ENCODE assay signal across 8 cellular contexts in genomic region chr4:88283661-88284377, GRCh38. TPM values are rescaled to one million over a fixed set of nuclear protein-coding genes. Genes with fewer than 3 reads are reported as not detected.
A peak's percentile ranks its signal among the peaks of the same experiment; 100 is the strongest.
DNase-seq lines count a peak whose midpoint lies in the region; ATAC-seq and TF ChIP-seq lines count a peak whose summit lies in the region.

No MANE protein-coding gene starts in this region.

- H3K4me3 ChIP-seq in OCI-LY3 (ENCODE audit: low read length): peak overlapping the region; percentile 88
- H3K4me3 ChIP-seq in epithelial cell of proximal tubule (ENCODE audit: low read depth, low read length): peak overlapping the region; percentile 59

- H3K27me3 ChIP-seq in OCI-LY3 (ENCODE audit: low read depth, low read length): no peaks in the 10 kb centered on the region

- H3K9ac ChIP-seq in OCI-LY3 (ENCODE audit: low read length): peak overlapping the region; percentile 83

- peak; percentile 16 for ATAC-seq in HG03064 (IDR thresholded peaks at IDR 0.05; ENCODE audit: low read depth, unreplicated experiment)

- no peaks in the 10 kb centered on the region for H4K20me1 ChIP-seq in OCI-LY3 (ENCODE audit: insufficient read depth, low read length)

- H2AFZ ChIP-seq in OCI-LY3 (ENCODE audit: low read depth, low read length): peak overlapping the region; percentile 88

- H3K27ac ChIP-seq in OCI-LY3 (ENCODE audit: low read length): peak overlapping the region; percentile 90

- peak overlapping the region; percentile 92 for H3K4me2 ChIP-seq in OCI-LY3 (ENCODE audit: low read length)

- peaks cover 47% of the 10 kb centered on the region for H3K79me2 ChIP-seq in OCI-LY3 (ENCODE audit: low read length)

- peaks cover 3% of the 10 kb centered on the region for H3K36me3 ChIP-seq in OCI-LY3 (replicated peaks; ENCODE audit: low read depth, low read length)

- DNase-seq in NCI-H524 (lab: John Stamatoyannopoulos, UW): peak; percentile 14 to 37
- DNase-seq in NCI-H524 treated with DMSO at 0.1 percent for 48 hours (lab: John Stamatoyannopoulos, UW): no peak
- DNase-seq in activated T-cell treated with anti-CD3 and anti-CD28 coated beads for 48 hours (ENCODE audit: low read depth): peak; percentile 60
- DNase-seq in epithelial cell of proximal tubule (ENCODE audit: low read depth): no peak
- DNase-seq in mucosa of gallbladder (ENCODE audit: low spot score): peak; percentile 56
- DNase-seq in stimulated activated CD8-positive, alpha-beta memory T cell treated with anti-CD3 and anti-CD28 coated beads, Interleukin-4, amount 100 ng/mL, for 4 hours (ENCODE audit: low read depth in 2 of 2, low spot score in 1 of 2): peak; percentile 24 to 41

- TF ChIP-seq CTCF in OCI-LY3 (IDR thresholded peaks at IDR 0.05; ENCODE audit: low read depth, low read length): 0 out of 2 replicates have a peak, but pooled peaks have one; percentile 3
- TF ChIP-seq CTCF in epithelial cell of proximal tubule (conservative IDR thresholded peaks at IDR 0.05; ENCODE audit: low read depth, low read length): no peak

- H3K4me1 ChIP-seq in OCI-LY3 (ENCODE audit: low read length): peaks cover 42% of the 10 kb centered on the region

- no peaks in the 10 kb centered on the region for H3K9me3 ChIP-seq in OCI-LY3 (ENCODE audit: insufficient read depth, low read length)

RNA-seq across cellular contexts. Expression of gene PPM1K, which starts 0.5 kb away (rescaled TPM):
- 7.1 and 12.0 TPM in 2 replicates for total RNA-seq in epithelial cell of proximal tubule
- 24.4 TPM for total RNA-seq in mucosa of gallbladder

Comparison
In these comparisons a context has a peak if more than half of its experiments do, and no peak if none do; other contexts are left out.
1. DNase-seq: peak in NCI-H524 (2 of 2), activated T-cell treated with anti-CD3 and anti-CD28 coated beads for 48 hours (single experiment), mucosa of gallbladder (single experiment) and stimulated activated CD8-positive, alpha-beta memory T cell treated with anti-CD3 and anti-CD28 coated beads, Interleukin-4, amount 100 ng/mL, for 4 hours (2 of 2); none in NCI-H524 treated with DMSO at 0.1 percent for 48 hours (single experiment) and epithelial cell of proximal tubule (single experiment).